ENCODE assay signal across 8 cellular contexts in the genomic region with DNA sequence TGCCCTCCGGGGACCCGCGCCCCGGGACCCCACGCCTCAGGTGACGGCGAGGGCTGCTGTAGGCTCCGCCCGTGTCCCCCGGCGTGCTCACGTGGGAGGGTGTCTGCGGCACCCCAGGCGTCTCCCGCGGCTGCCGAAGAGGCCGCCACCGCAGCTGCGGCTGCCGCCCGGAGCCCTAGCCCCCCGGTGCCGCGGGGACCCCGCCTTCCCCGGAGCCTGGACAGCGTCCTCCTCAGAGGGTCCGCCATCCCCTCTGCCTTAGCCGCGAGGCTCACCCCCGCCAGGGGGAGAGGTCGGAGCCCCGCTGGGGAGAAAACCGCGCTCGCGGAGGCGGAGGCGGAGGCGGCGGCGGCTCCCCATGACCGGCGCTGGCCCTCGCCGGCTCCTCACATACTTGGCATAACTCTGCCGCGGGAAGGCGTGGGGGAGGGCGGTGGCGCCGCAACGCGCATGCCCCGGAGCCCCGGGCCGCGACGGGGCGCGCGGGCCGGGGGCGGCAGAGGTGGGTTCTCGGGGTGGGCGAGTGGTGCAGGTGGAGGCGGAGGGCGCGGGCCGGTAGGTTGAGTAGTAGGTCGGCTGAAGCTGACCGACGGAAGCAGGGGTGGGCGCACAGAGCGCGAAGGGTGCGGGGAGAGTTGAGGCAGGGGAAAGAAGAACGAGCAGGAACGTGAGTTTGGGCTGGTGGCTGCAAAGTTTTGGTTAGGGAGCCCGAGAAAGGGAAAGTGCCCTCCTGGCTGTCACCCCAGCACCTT. TPM values are rescaled to one million over a fixed set of nuclear protein-coding genes. Genes with fewer than 3 reads are reported as not detected.
A peak's percentile ranks its signal among the peaks of the same experiment; 100 is the strongest.
DNase-seq lines count a peak whose midpoint lies in the region; ATAC-seq and TF ChIP-seq lines count a peak whose summit lies in the region.

No MANE protein-coding gene starts in this region.

- H3K27ac Mint-ChIP-seq in activated naive CD4-positive, alpha-beta T cell treated with anti-CD3 and anti-CD28 coated beads, Interleukin-2, amount 50 U/mL, for 72 hours, result peak overlapping the region; percentile 82 to 90
- H3K27ac Mint-ChIP-seq in type B pancreatic cell, result peak overlapping the region; percentile 99

- H3K4me2 ChIP-seq in BLaER1 (peak overlapping the region; percentile 98), parathyroid adenoma (ENCODE audit: low read length) (peak overlapping the region; percentile 95)

- peaks cover 15% of the 10 kb centered on the region for H3K4me1 ChIP-seq in BLaER1
- no peaks in the 10 kb centered on the region for H3K4me1 ChIP-seq in parathyroid adenoma

- peaks cover 32% of the 10 kb centered on the region for H4K20me1 ChIP-seq in BLaER1

- ATAC-seq in GM19351 (IDR thresholded peaks at IDR 0.05; ENCODE audit: unreplicated experiment) (peak; percentile 50), HG03457 (IDR thresholded peaks at IDR 0.05; ENCODE audit: unreplicated experiment) (peak; percentile 29), Right ventricle myocardium superior (ENCODE audit: poor library complexity) (peak; percentile 91)
- peak; percentile 73 to 75 for ATAC-seq in activated naive CD4-positive, alpha-beta T cell treated with anti-CD3 and anti-CD28 coated beads, Interleukin-2, amount 50 U/mL, for 72 hours

- peak overlapping the region; percentile 61 for H3K9ac ChIP-seq in BLaER1
- H3K9ac ChIP-seq in parathyroid adenoma, result peak overlapping the region; percentile 46

- peaks cover 6 to 10% of the 10 kb centered on the region in 2 donors for H3K36me3 Mint-ChIP-seq in activated naive CD4-positive, alpha-beta T cell treated with anti-CD3 and anti-CD28 coated beads, Interleukin-2, amount 50 U/mL, for 72 hours
- H3K36me3 Mint-ChIP-seq in type B pancreatic cell, result no peaks in the 10 kb centered on the region

- peak overlapping the region; percentile 97 for H2AFZ ChIP-seq in parathyroid adenoma

- H3K36me3 ChIP-seq in BLaER1 (no peaks in the 10 kb centered on the region), parathyroid adenoma (ENCODE audit: control insufficient read depth, insufficient read depth, low read length) (no peaks in the 10 kb centered on the region)

- H3K27me3 ChIP-seq in BLaER1 (peaks cover 54% of the 10 kb centered on the region), parathyroid adenoma (ENCODE audit: control insufficient read depth, insufficient read depth, low read length) (no peaks in the 10 kb centered on the region)

- H3K4me3 ChIP-seq in BLaER1 (peak overlapping the region; percentile 78), parathyroid adenoma (ENCODE audit: low read depth, low read length) (peak overlapping the region; percentile 93)

- DNase-seq in SK-N-DZ (ENCODE audit: low spot score), result peak; percentile 34
- peak; percentile 61 to 72 for DNase-seq in activated naive CD4-positive, alpha-beta T cell treated with anti-CD3 and anti-CD28 coated beads, Interleukin-2, amount 50 U/mL, for 72 hours (ENCODE audit: low spot score in 2 of 2)
- DNase-seq in Right ventricle myocardium superior, result peak; percentile 83
- DNase-seq in type B pancreatic cell (ENCODE audit: extremely low spot score, unreplicated experiment), result peak; percentile 87

- TF ChIP-seq CTCF in parathyroid adenoma (IDR thresholded peaks at IDR 0.05), result no peak
- TF ChIP-seq CTCF in type B pancreatic cell (conservative IDR thresholded peaks at IDR 0.05), result peak; percentile 20

- H3K9me3 ChIP-seq in BLaER1 (no peaks in the 10 kb centered on the region), parathyroid adenoma (ENCODE audit: control insufficient read depth, low read length) (no peaks in the 10 kb centered on the region)

- H3K79me2 ChIP-seq in parathyroid adenoma, result no peaks in the 10 kb centered on the region

- peaks cover 15% of the 10 kb centered on the region for H3K4me1 Mint-ChIP-seq in type B pancreatic cell (ENCODE audit: unreplicated experiment)

- peaks cover 11% of the 10 kb centered on the region for H3K27me3 Mint-ChIP-seq in type B pancreatic cell

- peak overlapping the region; percentile 98 for H3K4me3 Mint-ChIP-seq in type B pancreatic cell

- H3K27ac ChIP-seq in BLaER1 (no peak overlapping the region), parathyroid adenoma (peak overlapping the region; percentile 90)

- no peaks in the 10 kb centered on the region for H3K9me3 Mint-ChIP-seq in activated naive CD4-positive, alpha-beta T cell treated with anti-CD3 and anti-CD28 coated beads, Interleukin-2, amount 50 U/mL, for 72 hours
- no peaks in the 10 kb centered on the region for H3K9me3 Mint-ChIP-seq in type B pancreatic cell

- intact Hi-C loops in Right ventricle myocardium superior (cut with DNase I), result no loop called here

RNA-seq across cellular contexts. Expression of gene SYDE2, which starts 0.7 kb away (rescaled TPM):
- 1.4 and 1.8 TPM in 2 replicates for polyA plus RNA-seq in SK-N-DZ (2014; cell fraction: cytosol; rRNA removed)
- polyA plus RNA-seq in SK-N-DZ (2014; cell fraction: nucleus; rRNA removed), result 1.7 and 2.1 TPM in 2 replicates
- 1 to 10 TPM; 3.5 to 4.1 TPM for total RNA-seq in activated naive CD4-positive, alpha-beta T cell treated with anti-CD3 and anti-CD28 coated beads, Interleukin-2, amount 50 U/mL, for 72 hours
- total RNA-seq in Right ventricle myocardium superior (21.4 TPM), type B pancreatic cell (ENCODE audit: low replicate concordance) (9.4 and 10.3 TPM in 2 replicates)

RNA-seq across cellular contexts. Expression of gene C1orf52, which starts 57.9 kb away (rescaled TPM):
- polyA plus RNA-seq in SK-N-DZ (2014; cell fraction: cytosol; rRNA removed), result 20.2 and 36.2 TPM in 2 replicates
- polyA plus RNA-seq in SK-N-DZ (2014; cell fraction: nucleus; rRNA removed), result 33.1 and 35.7 TPM in 2 replicates
- total RNA-seq in activated naive CD4-positive, alpha-beta T cell treated with anti-CD3 and anti-CD28 coated beads, Interleukin-2, amount 50 U/mL, for 72 hours, result 10 to 100 TPM; 21.0 to 35.4 TPM
- total RNA-seq in Right ventricle myocardium superior (17.8 TPM), type B pancreatic cell (ENCODE audit: low replicate concordance) (24.9 and 31.2 TPM in 2 replicates)

Comparison
In these comparisons a context has a peak if more than half of its experiments do, and no peak if none do; other contexts are left out.
1. ATAC-seq: peak in every context shown above with its lines; median percentile 91 in Right ventricle myocardium superior; 74 in activated naive CD4-positive, alpha-beta T cell treated with anti-CD3 and anti-CD28 coated beads, Interleukin-2, amount 50 U/mL, for 72 hours; 50 in GM19351; 29 in HG03457.
2. DNase-seq: peak in every context shown above with its lines; median percentile 87 in type B pancreatic cell; 83 in Right ventricle myocardium superior; 66 in activated naive CD4-positive, alpha-beta T cell treated with anti-CD3 and anti-CD28 coated beads, Interleukin-2, amount 50 U/mL, for 72 hours; 34 in SK-N-DZ.